8 cellular contexts compared by ENCODE assay signal in the genomic region with DNA sequence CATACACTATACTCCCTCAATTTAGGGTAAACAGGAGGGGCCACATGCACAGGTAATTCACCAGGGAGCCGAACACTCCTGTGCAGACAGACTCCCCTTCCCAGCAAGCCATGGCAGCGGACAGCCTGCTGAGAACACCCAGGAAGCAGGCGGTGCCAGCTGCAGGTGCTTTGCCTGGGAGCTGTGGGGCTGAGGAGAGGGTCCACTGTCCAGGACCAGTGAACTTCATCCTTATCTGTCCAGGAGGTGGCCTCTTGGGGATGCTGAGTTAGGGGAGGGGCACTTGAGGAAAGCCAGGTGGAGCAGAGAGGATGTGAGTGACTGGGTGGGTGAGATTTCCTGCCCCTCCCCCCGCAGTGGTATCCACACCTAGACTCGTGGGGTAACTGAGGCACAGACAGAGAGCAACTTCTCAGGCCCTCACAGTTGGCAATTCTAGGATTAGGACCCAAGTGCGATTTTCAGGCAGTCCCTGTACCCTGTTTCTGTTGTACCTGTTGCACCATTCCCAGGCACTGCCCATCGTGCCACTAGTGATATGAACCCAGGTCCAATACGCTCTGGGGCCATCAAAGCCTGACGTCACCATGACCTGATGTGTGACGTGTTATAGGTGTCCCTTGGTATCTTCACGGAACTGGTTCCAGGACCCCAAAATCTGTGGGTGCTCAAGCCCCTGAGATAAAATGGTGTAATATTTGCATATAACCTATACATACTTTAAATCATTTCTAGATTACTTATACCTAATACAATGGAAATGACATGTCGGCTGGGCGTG. TPM values are rescaled to one million over a fixed set of nuclear protein-coding genes. Genes with fewer than 3 reads are reported as not detected.
DNase-seq lines count a peak whose midpoint lies in the region; ATAC-seq and TF ChIP-seq lines count a peak whose summit lies in the region.

No MANE protein-coding gene starts in this region.

- no peaks in the 10 kb centered on the region for H3K9me3 Mint-ChIP-seq in Caco-2 (ENCODE audit: unreplicated experiment)

- CTCF ChIA-PET in Caco-2 (lab: Charles Lee) (interaction anchor here (0.6 to 1.9 kb wide), 12 partner anchors 14 to 178 kb away, joined by 3 to 10 read pairs (median 4); a partner anchor contains a TSS), PC-3 (lab: Charles Lee) (interaction anchor here (0.7 to 1.4 kb wide), 6 partner anchors 15 to 177 kb away, joined by 3 to 7 read pairs (median 4); no protein-coding TSS in a partner anchor)

- peaks cover 15% of the 10 kb centered on the region for H3K4me1 Mint-ChIP-seq in Caco-2 (ENCODE audit: low read depth, unreplicated experiment)

- no peaks in the 10 kb centered on the region for H3F3A ChIP-seq in PC-3 (ENCODE audit: low read length, unreplicated experiment)

- H3K4me1 ChIP-seq in Caco-2 (0 out of 2 replicates have a peak, but pooled peaks cover 6% of the 10 kb centered on the region), PC-3 (ENCODE audit: insufficient read depth, low read length) (peaks cover 4% of the 10 kb centered on the region; the same call in 1 of the 2 replicates), parathyroid adenoma (peaks cover 2% of the 10 kb centered on the region)

- intact Hi-C loops in Caco-2 (cut with micrococcal nuclease; ENCODE audit: unreplicated experiment), result no loop called here
- intact Hi-C loops in PC-3 (cut with micrococcal nuclease), result no loop called here

- H3K4me3 Mint-ChIP-seq in Caco-2 (ENCODE audit: unreplicated experiment), result peak overlapping the region; percentile 90

- H3K27ac Mint-ChIP-seq in Caco-2 (ENCODE audit: unreplicated experiment), result peak overlapping the region; percentile 90

- peaks cover under 1% of the 10 kb centered on the region for H3K27me3 Mint-ChIP-seq in Caco-2 (ENCODE audit: insufficient read depth, unreplicated experiment)

- H3K9me3 ChIP-seq in Caco-2 (no peaks in the 10 kb centered on the region), PC-3 (ENCODE audit: low read length) (no peaks in the 10 kb centered on the region), parathyroid adenoma (ENCODE audit: control insufficient read depth, low read length) (no peaks in the 10 kb centered on the region)

- peak overlapping the region; percentile 69 for H3K4me3 ChIP-seq in Caco-2 (ENCODE audit: low read depth, low read length)
- H3K4me3 ChIP-seq in PC-3 (ENCODE audit: low read length), result peak overlapping the region; percentile 88
- peak overlapping the region; percentile 80 for H3K4me3 ChIP-seq in parathyroid adenoma (ENCODE audit: low read depth, low read length)

- no peak for TF ChIP-seq CTCF in Caco-2 (IDR thresholded peaks at IDR 0.05; ENCODE audit: insufficient read depth in 1 of 2, low read depth in 1 of 2, low read length in 1 of 2, severe bottlenecking in 1 of 2, unreplicated experiment in 1 of 2)
- no peak for TF ChIP-seq CTCF in PC-3 (conservative IDR thresholded peaks at IDR 0.05; ENCODE audit: low read depth, low read length)
- no peak for TF ChIP-seq CTCF in parathyroid adenoma (IDR thresholded peaks at IDR 0.05)

- H2AFZ ChIP-seq in PC-3 (ENCODE audit: low read length) (peak overlapping the region; percentile 69; the same call in 1 of the 2 replicates), parathyroid adenoma (no peak overlapping the region)

- no peak for DNase-seq in Caco-2
- DNase-seq in PC-3, result no peak
- no peak for DNase-seq in epithelial cell of prostate (ENCODE audit: low read depth, low spot score)
- no peak for DNase-seq in A172 (ENCODE audit: low spot score)
- no peak for DNase-seq in dermis blood vessel endothelial cell

- H3K36me3 Mint-ChIP-seq in Caco-2 (ENCODE audit: insufficient read depth, unreplicated experiment), result peaks cover 12% of the 10 kb centered on the region

- POLR2A ChIA-PET in Caco-2 (lab: Charles Lee) (interaction anchor here (0.6 to 1.5 kb wide), 3 partner anchors 15 to 161 kb away, joined by 3 to 4 read pairs (median 4); no protein-coding TSS in a partner anchor), PC-3 (lab: Charles Lee; ENCODE audit: unreplicated experiment) (interaction anchor here (0.6 to 0.7 kb wide), 2 partner anchors 47 to 430 kb away, joined by 3 to 6 read pairs; no protein-coding TSS in a partner anchor)

- ATAC-seq in PC-3 (no peak), GM19467 (IDR thresholded peaks at IDR 0.05; ENCODE audit: unreplicated experiment) (no peak), HG03045 (IDR thresholded peaks at IDR 0.05; ENCODE audit: unreplicated experiment) (no peak)

- H3K27ac ChIP-seq in PC-3 (ENCODE audit: low read length), result no peak overlapping the region
- peak overlapping the region; percentile 92 for H3K27ac ChIP-seq in epithelial cell of prostate
- no peak overlapping the region for H3K27ac ChIP-seq in parathyroid adenoma

- H3K79me2 ChIP-seq in PC-3 (ENCODE audit: low read length), result peaks cover 15% of the 10 kb centered on the region
- H3K79me2 ChIP-seq in parathyroid adenoma, result peaks cover 2% of the 10 kb centered on the region

- H3K36me3 ChIP-seq in Caco-2 (ENCODE audit: control insufficient read depth, insufficient read depth, low read length) (peaks cover 2% of the 10 kb centered on the region; the same call in 1 of the 2 replicates), PC-3 (ENCODE audit: low read depth, low read length) (peaks cover 5% of the 10 kb centered on the region; the same call in 1 of the 2 replicates), parathyroid adenoma (ENCODE audit: control insufficient read depth, insufficient read depth, low read length) (no peaks in the 10 kb centered on the region)

- H3K4me2 ChIP-seq in PC-3 (ENCODE audit: low read length), result peak overlapping the region; percentile 96
- H3K4me2 ChIP-seq in parathyroid adenoma (ENCODE audit: low read length), result peak overlapping the region; percentile 93

- H3K27me3 ChIP-seq in Caco-2 (replicated peaks; ENCODE audit: control insufficient read depth, insufficient read depth, low read length) (no peaks in the 10 kb centered on the region), PC-3 (ENCODE audit: low read length) (no peaks in the 10 kb centered on the region), parathyroid adenoma (ENCODE audit: control insufficient read depth, insufficient read depth, low read length) (no peaks in the 10 kb centered on the region)

- H4K20me1 ChIP-seq in PC-3 (ENCODE audit: low read length), result no peaks in the 10 kb centered on the region

- BruUV-seq in Caco-2 (replicated peaks; lab: Mats Ljungman, UMichigan) (no TSS peak), PC-3 (replicated peaks; lab: Mats Ljungman, UMichigan) (no TSS peak)

- H3K9ac ChIP-seq in PC-3 (ENCODE audit: low read length) (peak overlapping the region; percentile 76), parathyroid adenoma (no peak overlapping the region)

- no peaks in the 10 kb centered on the region for H3K9me2 ChIP-seq in PC-3 (replicated peaks; ENCODE audit: low read length)

RNA-seq across cellular contexts. Expression of a gene that starts 1.2 kb away (rescaled TPM):
- total RNA-seq in Caco-2 (2022), result 167 and 176 TPM in 2 replicates
- total RNA-seq in PC-3 (2014; rRNA removed), result 400 and 465 TPM in 2 replicates
- 285 and 293 TPM in 2 replicates for total RNA-seq in A172 (2014; rRNA removed; shearing (Covaris generic))
- 543 and 963 TPM in 2 replicates for total RNA-seq in dermis blood vessel endothelial cell

RNA-seq across cellular contexts. Expression of a gene that starts 17.4 kb away (rescaled TPM):
- total RNA-seq in Caco-2 (2022), result 3.0 and 3.6 TPM in 2 replicates
- 16.3 and 22.6 TPM in 2 replicates for total RNA-seq in PC-3 (2014; rRNA removed)
- total RNA-seq in A172 (2014; rRNA removed; shearing (Covaris generic)), result 24.5 and 31.1 TPM in 2 replicates
- total RNA-seq in dermis blood vessel endothelial cell, result 7.0 and 9.7 TPM in 2 replicates

RNA-seq across cellular contexts. Expression of a gene that starts 21.6 kb away (rescaled TPM):
- 155 and 172 TPM in 2 replicates for total RNA-seq in Caco-2 (2022)
- 726 and 797 TPM in 2 replicates for total RNA-seq in PC-3 (2014; rRNA removed)
- 190 and 199 TPM in 2 replicates for total RNA-seq in A172 (2014; rRNA removed; shearing (Covaris generic))
- 88.8 and 120 TPM in 2 replicates for total RNA-seq in dermis blood vessel endothelial cell

RNA-seq across cellular contexts. Expression of a gene that starts 37.9 kb away (rescaled TPM):
- total RNA-seq in Caco-2 (2022), result 0.34 and 0.53 TPM in 2 replicates
- 0.29 and 1.4 TPM in 2 replicates for total RNA-seq in PC-3 (2014; rRNA removed)
- total RNA-seq in A172 (2014; rRNA removed; shearing (Covaris generic)), result 0.86 TPM in 1 of 2 replicates, not detected in the other
- total RNA-seq in dermis blood vessel endothelial cell, result under 0.01 TPM in 1 of 2 replicates, not detected in the other

RNA-seq across cellular contexts. Expression of a gene that starts 43.2 kb away (rescaled TPM):
- total RNA-seq in Caco-2 (2022), result 5.9 and 6.9 TPM in 2 replicates
- total RNA-seq in PC-3 (2014; rRNA removed), result 3.1 and 7.1 TPM in 2 replicates
- 0.05 and 0.36 TPM in 2 replicates for total RNA-seq in A172 (2014; rRNA removed; shearing (Covaris generic))
- 0.19 and 1.0 TPM in 2 replicates for total RNA-seq in dermis blood vessel endothelial cell
